In the genomic region with DNA sequence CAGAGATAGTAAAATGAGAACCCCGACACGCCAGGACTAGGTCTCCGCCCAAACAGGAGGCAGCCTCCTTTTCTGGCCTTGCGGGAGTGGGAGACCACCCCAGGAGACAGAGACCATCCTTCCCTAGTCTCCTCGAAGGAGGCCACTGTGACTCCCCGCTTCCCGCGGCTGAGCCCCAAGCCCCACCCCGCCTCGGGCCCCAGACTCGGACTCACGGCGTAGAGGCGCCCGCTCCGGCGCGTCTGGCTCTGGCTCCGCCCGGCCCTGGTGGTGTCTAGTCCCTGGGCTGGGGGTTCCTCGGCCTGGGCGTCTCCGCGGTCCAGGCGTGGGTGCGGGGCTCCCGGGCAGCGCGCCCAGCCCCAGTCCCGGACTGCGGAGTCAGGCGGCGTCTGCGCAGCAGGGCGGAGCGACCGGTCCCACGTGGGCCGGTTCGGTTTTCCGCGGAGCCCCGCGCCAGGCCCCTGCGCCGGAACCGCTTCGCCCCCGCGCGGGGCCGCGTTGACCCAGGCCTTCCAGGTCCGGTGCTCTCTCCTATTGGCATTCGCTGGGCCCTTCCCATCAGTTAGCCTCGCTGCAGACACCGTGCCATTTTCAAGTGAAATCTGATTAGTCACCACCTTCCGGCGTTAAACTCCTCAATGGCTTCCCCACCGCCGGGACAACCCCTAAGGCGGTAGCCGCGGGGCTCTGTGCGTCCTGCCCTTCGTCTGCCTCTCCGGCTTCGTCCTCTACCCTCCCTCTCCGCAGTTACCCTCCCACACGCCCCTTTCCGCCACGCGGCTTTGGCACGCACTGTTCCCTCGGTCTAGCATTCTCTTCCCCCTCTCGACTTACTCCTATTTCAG, we compare ENCODE assay signal across 8 cellular contexts. TPM values are rescaled to one million over a fixed set of nuclear protein-coding genes. Genes with fewer than 3 reads are reported as not detected.
DNase-seq lines count a peak whose midpoint lies in the region; ATAC-seq and TF ChIP-seq lines count a peak whose summit lies in the region.

A gene with protein sequence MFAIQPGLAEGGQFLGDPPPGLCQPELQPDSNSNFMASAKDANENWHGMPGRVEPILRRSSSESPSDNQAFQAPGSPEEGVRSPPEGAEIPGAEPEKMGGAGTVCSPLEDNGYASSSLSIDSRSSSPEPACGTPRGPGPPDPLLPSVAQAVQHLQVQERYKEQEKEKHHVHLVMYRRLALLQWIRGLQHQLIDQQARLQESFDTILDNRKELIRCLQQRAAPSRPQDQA (minus strand): TSS at position 393 of the 845 bp plus-strand sequence. CDS start 2,563 bp downstream, outside the sequence.

- no peaks in the 10 kb centered on the region for H3K27me3 ChIP-seq in RWPE2 (ENCODE audit: insufficient read depth, poor library complexity, severe bottlenecking)
- H3K27me3 ChIP-seq in neural cell (ENCODE audit: insufficient read depth, low read depth, low read length), result peaks cover 23% of the 10 kb centered on the region
- no peaks in the 10 kb centered on the region for H3K27me3 ChIP-seq in stomach

- H3K9me3 ChIP-seq in RWPE2 (ENCODE audit: severe bottlenecking) (no peaks in the 10 kb centered on the region), neural cell (ENCODE audit: low read length) (no peaks in the 10 kb centered on the region), stomach (no peaks in the 10 kb centered on the region)

- H3K36me3 ChIP-seq in RWPE2 (ENCODE audit: low read depth) (peaks cover 16% of the 10 kb centered on the region), neural cell (ENCODE audit: insufficient read depth, low read length) (no peaks in the 10 kb centered on the region), stomach (peaks cover 0 to 19% (median 15%) of the 10 kb centered on the region in 4 donors)

- no peaks in the 10 kb centered on the region for H3F3A ChIP-seq in neural cell (ENCODE audit: insufficient read depth, low read length, poor library complexity, severe bottlenecking)

- no peak for TF ChIP-seq RAD21 in neural cell (conservative IDR thresholded peaks at IDR 0.05)

- H3K4me1 ChIP-seq in RWPE2 (ENCODE audit: insufficient read depth, poor library complexity, severe bottlenecking) (peaks cover 4% of the 10 kb centered on the region), stomach (peaks cover 11 to 44% (median 41%) of the 10 kb centered on the region in 4 donors)

- WGBS in stomach, 5 donors, result 0 to 1% (median 0%) methylated on average over 50 to 76 of the region's 76 CpGs

- ATAC-seq in GM18505 (IDR thresholded peaks at IDR 0.05; ENCODE audit: unreplicated experiment) (no peak), HG03442 (IDR thresholded peaks at IDR 0.05; ENCODE audit: unreplicated experiment) (peak; percentile 63), RWPE2 (ENCODE audit: low read depth) (peak; percentile 77)

- H3K79me2 ChIP-seq in neural cell (replicated peaks; ENCODE audit: insufficient read depth, low read length), result no peaks in the 10 kb centered on the region

- H3K9ac ChIP-seq in neural cell (ENCODE audit: low read length), result peak within 1 kb of the TSS; percentile 46

- no peak within 1 kb of the TSS for H3K4me2 ChIP-seq in neural cell (ENCODE audit: low read length)

- intact Hi-C loops in stomach (cut with DNase I; ENCODE audit: low total_unique reads), result loop anchor here (5.0 kb wide), 1 partner anchor 151 kb away; no protein-coding TSS in a partner anchor

- TF ChIP-seq EP300 in neural cell (conservative IDR thresholded peaks at IDR 0.05; ENCODE audit: poor library complexity, severe bottlenecking), result no peak
- no peak for TF ChIP-seq EP300 in stomach (IDR thresholded peaks at IDR 0.05)

- H3K4me3 ChIP-seq in RWPE2 (ENCODE audit: severe bottlenecking), result peak within 1 kb of the TSS; percentile 72
- peak within 1 kb of the TSS; percentile 65 for H3K4me3 ChIP-seq in neural cell (ENCODE audit: low read length)
- peak within 1 kb of the TSS; percentile 72 to 91 (median 77) for H3K4me3 ChIP-seq in stomach

- peak within 1 kb of the TSS; percentile 27 for H2AFZ ChIP-seq in neural cell (ENCODE audit: low read depth, low read length)

- no peaks in the 10 kb centered on the region for H4K20me1 ChIP-seq in neural cell (ENCODE audit: insufficient read depth)

- no peaks in the 10 kb centered on the region for H3K9me2 ChIP-seq in neural cell (ENCODE audit: insufficient read depth, low read length)

- H3K27ac ChIP-seq in RWPE2 (ENCODE audit: poor library complexity, severe bottlenecking) (peak within 1 kb of the TSS; percentile 60), neural cell (ENCODE audit: low read length) (no peak within 1 kb of the TSS), stomach (peak within 1 kb of the TSS; percentile 34 to 89 (median 83))

- peak; percentile 79 for TF ChIP-seq POLR2A in GM18505 (IDR thresholded peaks at IDR 0.05; ENCODE audit: borderline replicate concordance, extremely low read depth, insufficient read depth, insufficient read length)
- TF ChIP-seq POLR2A in stomach (IDR thresholded peaks at IDR 0.05), result no peak

- DNase-seq in 8988T, result peak; percentile 51
- peak; percentile 63 for DNase-seq in RWPE2 (ENCODE audit: low spot score)
- DNase-seq in activated effector memory CD4-positive, alpha-beta T cell treated with anti-CD3 and anti-CD28 coated beads, Interleukin-2, amount 50 U/mL, for 16 hours, result peak; percentile 92
- DNase-seq in fibroblast of the conjunctiva (ENCODE audit: low read depth), result peak; percentile 72
- peak; percentile 49 for DNase-seq in stomach

- no peak for TF ChIP-seq CTCF in RWPE2 (IDR thresholded peaks at IDR 0.05; ENCODE audit: poor library complexity, severe bottlenecking)
- TF ChIP-seq CTCF in neural cell (IDR thresholded peaks at IDR 0.05; ENCODE audit: poor library complexity, severe bottlenecking), result no peak
- no peak for TF ChIP-seq CTCF in stomach (IDR thresholded peaks at IDR 0.05)

TF ChIP-seq in neural cell, 6 proteins besides CTCF, POLR2A, EP300 and RAD21:
- TF ChIP-seq SMC3 (conservative IDR thresholded peaks at IDR 0.05; ENCODE audit: poor library complexity) (no peak), MXI1 (conservative IDR thresholded peaks at IDR 0.05; ENCODE audit: poor library complexity, severe bottlenecking) (peak; percentile 11)

RNA-seq across cellular contexts. Expression of the gene that starts here (rescaled TPM):
- polyA plus RNA-seq in neural cell, result 6.7 and 7.5 TPM in 2 replicates
- polyA minus RNA-seq in neural cell, result 5.6 and 6.9 TPM in 2 replicates
- total RNA-seq in stomach, result 10 to 100 TPM in 2 of 5 donors, 1 to 10 TPM in 3; 1.4 to 40.8 (median 6.4) TPM
- polyA plus RNA-seq in stomach, result 1 to 10 TPM; 4.0 to 7.6 (median 4.3) TPM
